2 cellular contexts compared by ENCODE assay signal in genomic region chr12:53928054-53928879, GRCh38.
TF ChIP-seq lines count a peak whose summit lies in the region.

No MANE protein-coding gene starts in this region.

TF ChIP-seq in IMR-90, 13 proteins besides CTCF, POLR2A, EP300 and RAD21 (continued from another document):
- TF ChIP-seq CHD1 (IDR thresholded peaks at IDR 0.05; ENCODE audit: low read depth, low read length), result no peak

TF ChIP-seq in WTC11, 78 proteins besides CTCF, POLR2A, EP300 and RAD21:
- TF ChIP-seq ERG (CRISPR knock-in tag; IDR thresholded peaks at IDR 0.05), result no peak
- no peak for TF ChIP-seq MLX (CRISPR knock-in tag; IDR thresholded peaks at IDR 0.05)
